Comparison of ENCODE assay signal across 8 cellular contexts in genomic region chr17:80855968-80856862, GRCh38.
DNase-seq lines count a peak whose midpoint lies in the region; ATAC-seq lines count a peak whose summit lies in the region.

No MANE protein-coding gene starts in this region.

- peaks cover 39 to 57% of the 10 kb centered on the region in 2 donors for H3K36me3 Mint-ChIP-seq in activated naive CD4-positive, alpha-beta T cell treated with anti-CD3 and anti-CD28 coated beads, Interleukin-2, amount 50 U/mL, for 72 hours

- H3K9me3 Mint-ChIP-seq in activated naive CD4-positive, alpha-beta T cell treated with anti-CD3 and anti-CD28 coated beads, Interleukin-2, amount 50 U/mL, for 72 hours, result no peaks in the 10 kb centered on the region

- peak overlapping the region; percentile 98 to 100 for H3K27ac Mint-ChIP-seq in activated naive CD4-positive, alpha-beta T cell treated with anti-CD3 and anti-CD28 coated beads, Interleukin-2, amount 50 U/mL, for 72 hours

- ATAC-seq in GM18867 (IDR thresholded peaks at IDR 0.05; ENCODE audit: unreplicated experiment) (peak; percentile 72), HG03064 (IDR thresholded peaks at IDR 0.05; ENCODE audit: low read depth, unreplicated experiment) (peak; percentile 72)
- peak; percentile 99 to 100 for ATAC-seq in activated naive CD4-positive, alpha-beta T cell treated with anti-CD3 and anti-CD28 coated beads, Interleukin-2, amount 50 U/mL, for 72 hours

- DNase-seq in SKM-1 (lab: John Stamatoyannopoulos, UW; ENCODE audit: unreplicated experiment) (peak; percentile 12), iris pigment epithelial cell (ENCODE audit: low read depth) (peak; percentile 98), OCI-M2 (lab: John Stamatoyannopoulos, UW; ENCODE audit: unreplicated experiment) (no peak), NCI-H128 (lab: John Stamatoyannopoulos, UW; ENCODE audit: unreplicated experiment) (no peak)
- peak; percentile 78 to 94 for DNase-seq in activated naive CD4-positive, alpha-beta T cell treated with anti-CD3 and anti-CD28 coated beads, Interleukin-2, amount 50 U/mL, for 72 hours (ENCODE audit: low spot score in 2 of 2)
- peak; percentile 62 to 85 for DNase-seq in stimulated activated CD8-positive, alpha-beta memory T cell treated with anti-CD3 and anti-CD28 coated beads, Interleukin-15, amount 100 ng/mL, for 4 hours (ENCODE audit: low read depth in 2 of 2)

Comparison
In these comparisons a context has a peak if more than half of its experiments do, and no peak if none do; other contexts are left out.
1. DNase-seq: peak in SKM-1 (single experiment), activated naive CD4-positive, alpha-beta T cell treated with anti-CD3 and anti-CD28 coated beads, Interleukin-2, amount 50 U/mL, for 72 hours (2 of 2), iris pigment epithelial cell (single experiment) and stimulated activated CD8-positive, alpha-beta memory T cell treated with anti-CD3 and anti-CD28 coated beads, Interleukin-15, amount 100 ng/mL, for 4 hours (2 of 2); none in OCI-M2 (single experiment) and NCI-H128 (single experiment).
2. Peak in every context shown above with its lines, with median percentiles within 50 percentile points of each other: ATAC-seq.